Comparison of ENCODE assay signal across 20 cellular contexts in genomic region chr14:77603031-77603430, GRCh38. TPM values are rescaled to one million over a fixed set of nuclear protein-coding genes. Genes with fewer than 3 reads are reported as not detected.
A peak's percentile ranks its signal among the peaks of the same experiment; 100 is the strongest.
DNase-seq lines count a peak whose midpoint lies in the region; ATAC-seq, FAIRE-seq and TF ChIP-seq lines count a peak whose summit lies in the region.
"Had no signal": no experiment of that assay in that cellular context is flagged by ENCODE, and none has a peak within 500 bp of the region (broad histone marks: within the 10 kb centered on the region; RNA-seq: fewer than 3 reads in every experiment).

No MANE protein-coding gene starts in this region.

- no peak overlapping the region for H3K4me3 Mint-ChIP-seq in natural killer cell
- H3K4me3 Mint-ChIP-seq in natural killer cell treated with Interleukin-12 subunit alpha and Interleukin-12 subunit beta and Interleukin-15 and Interleukin-18, amount 100 ng/mL, for 72 hours = no peak overlapping the region

- no peaks in the 10 kb centered on the region for H3K27me3 ChIP-seq in effector memory CD4-positive, alpha-beta T cell (replicated peaks; ENCODE audit: control insufficient read depth, insufficient read depth, low read length, poor library complexity, severe bottlenecking)
- no peaks in the 10 kb centered on the region for H3K27me3 ChIP-seq in keratinocyte (ENCODE audit: control insufficient read depth, extremely low read depth, insufficient read depth, low read length)

- H3K36me3 ChIP-seq in effector memory CD4-positive, alpha-beta T cell (ENCODE audit: control insufficient read depth, insufficient read depth, low read length) = no peaks in the 10 kb centered on the region
- no peaks in the 10 kb centered on the region for H3K36me3 ChIP-seq in keratinocyte (ENCODE audit: control insufficient read depth in 2 of 2, extremely low read depth in 1 of 2, insufficient read depth in 2 of 2, low read length in 2 of 2)

- H3K4me2 ChIP-seq in keratinocyte (ENCODE audit: control insufficient read depth, extremely low read depth, insufficient read depth, low read depth, low read length) = peak overlapping the region; percentile 8

- H3K9me1 ChIP-seq in keratinocyte (ENCODE audit: control insufficient read depth, extremely low read depth, insufficient read depth, low read length) = peaks cover 7% of the 10 kb centered on the region

- H3K9me3 ChIP-seq in effector memory CD4-positive, alpha-beta T cell (ENCODE audit: control insufficient read depth, low read length) = no peaks in the 10 kb centered on the region
- no peaks in the 10 kb centered on the region for H3K9me3 ChIP-seq in keratinocyte (ENCODE audit: control insufficient read depth, low read depth, low read length)

- no peak for FAIRE-seq in keratinocyte (lab: Jason Lieb, UNC)
- FAIRE-seq: D721Med, GM18507 had no signal

- H3K36me3 Mint-ChIP-seq in natural killer cell = no peaks in the 10 kb centered on the region
- H3K36me3 Mint-ChIP-seq in natural killer cell treated with Interleukin-12 subunit alpha and Interleukin-12 subunit beta and Interleukin-15 and Interleukin-18, amount 100 ng/mL, for 72 hours = no peaks in the 10 kb centered on the region

- H3K27ac Mint-ChIP-seq in natural killer cell = peak overlapping the region; percentile 8 to 76
- no peak overlapping the region for H3K27ac Mint-ChIP-seq in natural killer cell treated with Interleukin-12 subunit alpha and Interleukin-12 subunit beta and Interleukin-15 and Interleukin-18, amount 100 ng/mL, for 72 hours

- dilution Hi-C loops in keratinocyte (cut with MboI; ENCODE audit: extremely low pct_ligation_motif_present, low sequenced_read_pairs) = no loop called here

- peaks cover 3% of the 10 kb centered on the region for H4K20me1 ChIP-seq in keratinocyte (ENCODE audit: control insufficient read depth, extremely low read depth, insufficient read depth, low read length)

- H3K4me3 ChIP-seq in effector memory CD4-positive, alpha-beta T cell (ENCODE audit: insufficient read depth, low read depth, low read length, poor library complexity, severe bottlenecking) = no peak overlapping the region
- H3K4me3 ChIP-seq in keratinocyte (ENCODE audit: control insufficient read depth in 2 of 3, extremely low read depth in 1 of 3, insufficient read depth in 2 of 3, low read depth in 1 of 3, low read length in 3 of 3) = no peak overlapping the region

- no peak for DNase-seq in natural killer cell
- no peak for DNase-seq in natural killer cell treated with Interleukin-12 subunit alpha and Interleukin-12 subunit beta and Interleukin-15 and Interleukin-18, amount 100 ng/mL, for 72 hours (ENCODE audit: low spot score)
- no peak for DNase-seq in effector memory CD4-positive, alpha-beta T cell
- DNase-seq in keratinocyte (ENCODE audit: low read depth, low spot score) = no peak
- DNase-seq in NCI-H1105 (lab: John Stamatoyannopoulos, UW) = no peak
- no peak for DNase-seq in NCI-H748 (lab: John Stamatoyannopoulos, UW; ENCODE audit: unreplicated experiment)
- DNase-seq in retina = no peak
- DNase-seq: 8988T, DMS53, GDM1, GOT3, HCEC 1CT, NCI-H1417, NCI-H187, NCI-H446, NCI-H526, SHP77 had no signal

- ATAC-seq in natural killer cell = no peak
- no peak for ATAC-seq in natural killer cell treated with Interleukin-12 subunit alpha and Interleukin-12 subunit beta and Interleukin-15 and Interleukin-18, amount 100 ng/mL, for 72 hours
- ATAC-seq in GM18909 (IDR thresholded peaks at IDR 0.05; ENCODE audit: poor library complexity, unreplicated experiment) = no peak

- peaks cover 72 to 79% of the 10 kb centered on the region in 2 donors for H3K4me1 Mint-ChIP-seq in natural killer cell
- H3K4me1 Mint-ChIP-seq in natural killer cell treated with Interleukin-12 subunit alpha and Interleukin-12 subunit beta and Interleukin-15 and Interleukin-18, amount 100 ng/mL, for 72 hours (ENCODE audit: low read depth in 2 of 2) = peaks cover 60 to 73% of the 10 kb centered on the region in 2 donors

- H3K9ac ChIP-seq in keratinocyte (ENCODE audit: control insufficient read depth, extremely low read depth, insufficient read depth, low read length) = no peak overlapping the region

- H2AFZ ChIP-seq in keratinocyte (ENCODE audit: control insufficient read depth, low read length) = no peak overlapping the region

- intact Hi-C loops in natural killer cell (cut with micrococcal nuclease) = no loop called here

- H3K9me3 Mint-ChIP-seq in natural killer cell = no peaks in the 10 kb centered on the region
- no peaks in the 10 kb centered on the region for H3K9me3 Mint-ChIP-seq in natural killer cell treated with Interleukin-12 subunit alpha and Interleukin-12 subunit beta and Interleukin-15 and Interleukin-18, amount 100 ng/mL, for 72 hours

- no peaks in the 10 kb centered on the region for H3K27me3 Mint-ChIP-seq in natural killer cell (ENCODE audit: low read depth in 2 of 2)
- no peaks in the 10 kb centered on the region for H3K27me3 Mint-ChIP-seq in natural killer cell treated with Interleukin-12 subunit alpha and Interleukin-12 subunit beta and Interleukin-15 and Interleukin-18, amount 100 ng/mL, for 72 hours

- TF ChIP-seq CTCF in natural killer cell (IDR thresholded peaks at IDR 0.05) (no peak), keratinocyte (optimal IDR thresholded peaks at IDR 0.05 in 1 of 3, IDR thresholded peaks at IDR 0.05 in 1 of 3, conservative IDR thresholded peaks at IDR 0.05 in 1 of 3; ENCODE audit: extremely low read depth in 1 of 3, insufficient read depth in 2 of 3, low read length in 3 of 3) (no peak)

- H3K27ac ChIP-seq in effector memory CD4-positive, alpha-beta T cell (ENCODE audit: insufficient read depth, low read length, poor library complexity, severe bottlenecking) = peak overlapping the region; percentile 13
- peak overlapping the region; percentile 10 for H3K27ac ChIP-seq in keratinocyte (ENCODE audit: control insufficient read depth, insufficient read depth, low read length)

- peaks cover 95% of the 10 kb centered on the region for H3K79me2 ChIP-seq in keratinocyte (ENCODE audit: control insufficient read depth, insufficient read depth, low read length)

- H3K4me1 ChIP-seq in effector memory CD4-positive, alpha-beta T cell (ENCODE audit: control insufficient read depth, insufficient read depth, low read length, poor library complexity, severe bottlenecking) = peaks cover 15% of the 10 kb centered on the region
- H3K4me1 ChIP-seq in keratinocyte (ENCODE audit: control insufficient read depth, extremely low read depth, insufficient read depth, low read length) = peaks cover 41% of the 10 kb centered on the region

RNA-seq across cellular contexts. Expression of gene SPTLC2, which starts 13.4 kb away (rescaled TPM):
- total RNA-seq in natural killer cell = 10 to 100 TPM; 35.2 to 58.6 (median 50.4) TPM
- total RNA-seq in natural killer cell treated with Interleukin-12 subunit alpha and Interleukin-12 subunit beta and Interleukin-15 and Interleukin-18, amount 100 ng/mL, for 72 hours = 10 to 100 TPM; 44.0 to 65.7 TPM
- 32.4 to 46.8 TPM (median 34.8 TPM) in 3 replicates for polyA plus RNA-seq in keratinocyte
- polyA plus RNA-seq in keratinocyte (2011; ENCODE audit: low read depth) = 34.8 TPM
- polyA plus RNA-seq in keratinocyte (2011; cell fraction: cytosol; rRNA removed) = 12.6 and 17.5 TPM in 2 replicates
- 48.0 and 56.0 TPM in 2 replicates for polyA plus RNA-seq in keratinocyte (2011; cell fraction: nucleus; rRNA removed)
- 20.2 and 29.9 TPM in 2 replicates for polyA plus RNA-seq in keratinocyte (2012; ENCODE audit: low replicate concordance)
- 40.7 to 84.1 TPM (median 56.1 TPM) in 3 replicates for polyA minus RNA-seq in keratinocyte
- polyA minus RNA-seq in keratinocyte (2011; cell fraction: cytosol; rRNA and poly(A)+ RNA removed) = 19.4 TPM
- 62.6 and 104 TPM in 2 replicates for polyA minus RNA-seq in keratinocyte (2011; cell fraction: nucleus; rRNA and poly(A)+ RNA removed)

Comparison
In these comparisons a context has a peak if more than half of its experiments do, and no peak if none do; other contexts are left out.
1. H3K27ac Mint-ChIP-seq: peak in natural killer cell (2 of 2); none in natural killer cell treated with Interleukin-12 subunit alpha and Interleukin-12 subunit beta and Interleukin-15 and Interleukin-18, amount 100 ng/mL, for 72 hours (0 of 2).